In the genomic region with DNA sequence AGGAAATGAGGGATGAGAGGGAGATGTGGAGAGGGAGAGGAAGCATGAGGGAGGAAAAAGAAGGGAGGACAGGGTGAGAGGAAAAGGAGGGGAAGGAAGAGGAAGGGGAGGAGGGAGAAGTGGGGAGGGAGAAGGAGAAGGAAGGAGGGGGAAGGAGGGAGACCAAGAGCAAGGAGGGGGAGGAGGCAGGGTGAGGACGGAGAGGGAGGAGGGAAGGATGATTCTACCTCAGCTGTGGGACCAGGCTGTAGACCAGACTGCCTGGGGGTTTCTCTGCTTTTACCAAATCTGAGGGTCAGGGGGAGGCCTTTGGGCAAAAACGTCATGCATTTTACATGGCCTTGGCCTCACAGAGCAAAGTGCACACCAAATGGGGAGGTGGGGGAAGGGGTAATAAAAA, we compare ENCODE assay signal across 30 cellular contexts.
"Had no signal": no experiment of that assay in that cellular context is flagged by ENCODE, and none has a peak within 500 bp of the region (broad histone marks: within the 10 kb centered on the region; RNA-seq: fewer than 3 reads in every experiment).

No MANE protein-coding gene starts in this region.

- H3K9me3 Mint-ChIP-seq: naive thymus-derived CD8-positive, alpha-beta T cell; natural killer cell treated with Interleukin-12 subunit alpha and Interleukin-12 subunit beta and Interleukin-15 and Interleukin-18, amount 100 ng/mL, for 72 hours; nephron progenitor cell; neural crest cell; stimulated activated memory B cell treated with anti-CD40 and anti-IgM and Interleukin-4, amounts not matched to agents 10 μg/mL and 1 μg/mL and 100 μg/mL, for 72 hours; stimulated activated naive CD8-positive, alpha-beta T cell treated with anti-CD3 and anti-CD28 coated beads, Interleukin-15, amount 100 ng/mL, for 72 hours; type B pancreatic cell had no signal

- H3K36me3 Mint-ChIP-seq: naive thymus-derived CD8-positive, alpha-beta T cell; natural killer cell treated with Interleukin-12 subunit alpha and Interleukin-12 subunit beta and Interleukin-15 and Interleukin-18, amount 100 ng/mL, for 72 hours; stimulated activated memory B cell treated with anti-CD40 and anti-IgM and Interleukin-4, amounts not matched to agents 10 μg/mL and 1 μg/mL and 100 μg/mL, for 72 hours; type B pancreatic cell had no signal

- H3K4me1 ChIP-seq: parathyroid adenoma, psoas muscle, testis, tibial artery, transverse colon, upper lobe of right lung, vagina had no signal

- H3K4me1 Mint-ChIP-seq: naive thymus-derived CD8-positive, alpha-beta T cell; nephron progenitor cell; stimulated activated memory B cell treated with anti-CD40 and anti-IgM and Interleukin-4, amounts not matched to agents 10 μg/mL and 1 μg/mL and 100 μg/mL, for 72 hours; stimulated activated naive CD8-positive, alpha-beta T cell treated with anti-CD3 and anti-CD28 coated beads, Interleukin-15, amount 100 ng/mL, for 72 hours had no signal

- H3K4me3 ChIP-seq: ovary, psoas muscle, skin epidermis, smooth muscle cell, spleen, suprapubic skin, testis, tibial artery, transverse colon, upper lobe of right lung, vagina had no signal

- H3K4me2 ChIP-seq: smooth muscle cell had no signal

- H3K4me3 Mint-ChIP-seq: naive thymus-derived CD8-positive, alpha-beta T cell; natural killer cell treated with Interleukin-12 subunit alpha and Interleukin-12 subunit beta and Interleukin-15 and Interleukin-18, amount 100 ng/mL, for 72 hours; nephron progenitor cell; neural crest cell; stimulated activated memory B cell treated with anti-CD40 and anti-IgM and Interleukin-4, amounts not matched to agents 10 μg/mL and 1 μg/mL and 100 μg/mL, for 72 hours; stimulated activated naive CD8-positive, alpha-beta T cell treated with anti-CD3 and anti-CD28 coated beads, Interleukin-15, amount 100 ng/mL, for 72 hours; type B pancreatic cell had no signal

- H3K9me3 ChIP-seq: ovary, psoas muscle, spleen, suprapubic skin, testis, tibial artery, transverse colon, upper lobe of right lung, vagina had no signal

- H3K9ac ChIP-seq: parathyroid adenoma had no signal

- H3K27ac ChIP-seq: ovary, parathyroid adenoma, psoas muscle, skin epidermis, suprapubic skin, testis, tibial artery, transverse colon, upper lobe of right lung, vagina had no signal

- H3K27ac Mint-ChIP-seq: naive thymus-derived CD8-positive, alpha-beta T cell; natural killer cell treated with Interleukin-12 subunit alpha and Interleukin-12 subunit beta and Interleukin-15 and Interleukin-18, amount 100 ng/mL, for 72 hours; nephron progenitor cell; progenitor cell of endocrine pancreas; stimulated activated memory B cell treated with anti-CD40 and anti-IgM and Interleukin-4, amounts not matched to agents 10 μg/mL and 1 μg/mL and 100 μg/mL, for 72 hours; stimulated activated naive CD8-positive, alpha-beta T cell treated with anti-CD3 and anti-CD28 coated beads, Interleukin-15, amount 100 ng/mL, for 72 hours; type B pancreatic cell had no signal

- ATAC-seq: naive thymus-derived CD8-positive, alpha-beta T cell; natural killer cell treated with Interleukin-12 subunit alpha and Interleukin-12 subunit beta and Interleukin-15 and Interleukin-18, amount 100 ng/mL, for 72 hours; psoas muscle; right cardiac atrium; sciatic nerve; stimulated activated memory B cell treated with anti-CD40 and anti-IgM and Interleukin-4, amounts not matched to agents 10 μg/mL and 1 μg/mL and 100 μg/mL, for 72 hours; stimulated activated naive CD8-positive, alpha-beta T cell treated with anti-CD3 and anti-CD28 coated beads, Interleukin-15, amount 100 ng/mL, for 72 hours; stimulated activated naive CD8-positive, alpha-beta T cell treated with anti-CD3 and anti-CD28 coated beads, Interleukin-15, Interleukin-2, amounts not matched to agents 100 U/mL and 50 U/mL, for 24 hours; upper lobe of right lung had no signal

- H3K36me3 ChIP-seq: ovary, spleen, suprapubic skin, tibial artery, transverse colon, upper lobe of right lung, vagina had no signal

- DNase-seq: naive thymus-derived CD8-positive, alpha-beta T cell; nephron progenitor cell; ovary; posterior cingulate gyrus; psoas muscle; right cardiac atrium; spleen; stimulated activated CD4-positive, alpha-beta T cell treated with anti-CD3 and anti-CD28 coated beads, Interleukin-12 subunit alpha, Interleukin-12 subunit beta, amount 100 ng/mL, for 4 hours; stimulated activated CD4-positive, alpha-beta T cell treated with anti-CD3 and anti-CD28 coated beads, Interleukin-1b, Interleukin-23, amount 100 ng/mL, for 48 hours; stimulated activated CD4-positive, alpha-beta T cell treated with anti-CD3 and anti-CD28 coated beads, Interleukin-4, amount 100 ng/mL, for 1 hour; stimulated activated CD4-positive, alpha-beta T cell treated with anti-CD3 and anti-CD28 coated beads, Interleukin-4, amount 100 ng/mL, for 4 hours; stimulated activated CD8-positive, alpha-beta memory T cell treated with anti-CD3 and anti-CD28 coated beads, Interleukin-4, amount 100 ng/mL, for 48 hours; stimulated activated naive CD4-positive, alpha-beta T cell; stimulated activated naive CD8-positive, alpha-beta T cell treated with anti-CD3 and anti-CD28 coated beads, Interleukin-15, amount 100 ng/mL, for 72 hours; stimulated activated naive CD8-positive, alpha-beta T cell treated with anti-CD3 and anti-CD28 coated beads, Interleukin-15, Interleukin-2, amounts not matched to agents 100 U/mL and 50 U/mL, for 24 hours; testis; tibial artery; transverse colon; upper lobe of right lung had no signal

- H2AFZ ChIP-seq: parathyroid adenoma had no signal

- H3K27me3 ChIP-seq: ovary, testis, tibial artery, transverse colon, vagina had no signal

- H3K79me2 ChIP-seq: parathyroid adenoma had no signal
